14 cellular contexts compared by ENCODE assay signal in the genomic region with DNA sequence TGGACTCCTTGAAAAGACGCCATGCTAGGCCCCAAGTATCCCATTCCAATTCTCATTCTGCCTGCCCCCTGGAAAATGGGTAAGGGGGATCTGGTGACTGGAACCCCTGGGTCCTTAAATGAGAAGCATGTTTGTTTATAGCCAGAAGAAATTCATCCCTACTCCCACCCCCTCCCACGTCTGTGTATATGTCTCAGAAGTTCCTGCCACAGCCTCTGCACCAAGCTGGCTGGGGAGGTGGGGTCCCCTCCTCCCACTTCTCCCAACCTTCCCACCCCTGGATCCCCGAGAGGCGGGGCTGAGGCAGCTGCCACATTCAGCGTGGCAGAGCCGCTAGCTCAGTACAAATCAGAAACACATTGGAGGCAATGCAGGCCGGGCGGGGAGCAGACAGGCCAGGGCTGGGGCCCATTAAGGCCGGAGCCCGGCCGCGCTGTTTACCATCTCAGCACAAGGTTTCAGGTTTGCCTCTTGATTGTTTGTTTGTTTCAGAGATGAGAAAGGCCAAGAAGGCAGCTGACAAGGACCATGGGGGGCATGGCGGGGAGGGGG. TPM values are rescaled to one million over a fixed set of nuclear protein-coding genes. Genes with fewer than 3 reads are reported as not detected.
DNase-seq lines count a peak whose midpoint lies in the region; ATAC-seq and TF ChIP-seq lines count a peak whose summit lies in the region.
"Had no signal": no experiment of that assay in that cellular context is flagged by ENCODE, and none has a peak within 500 bp of the region (broad histone marks: within the 10 kb centered on the region; RNA-seq: fewer than 3 reads in every experiment).

No MANE protein-coding gene starts in this region.

- ATAC-seq in SK-N-SH treated with all-trans-retinoic acid at 6 μM for 48 hours (peak; percentile 49; the same call in 1 of the 3 replicates), sciatic nerve (peak; percentile 51), HG02642 (IDR thresholded peaks at IDR 0.05; ENCODE audit: poor library complexity, unreplicated experiment) (no peak)

- intact Hi-C loops in sciatic nerve (cut with DNase I) = no loop called here

- peak; percentile 46 for DNase-seq in GM03348 (ENCODE audit: low spot score)
- peak; percentile 42 for DNase-seq in left kidney (ENCODE audit: low read depth, low spot score)
- no peak for DNase-seq in sciatic nerve (ENCODE audit: low spot score)
- DNase-seq in inferior parietal cortex (ENCODE audit: extremely low spot score) = no peak
- DNase-seq in NCI-H2029 (lab: John Stamatoyannopoulos, UW) = no peak
- DNase-seq: CD4-positive, alpha-beta T cell; DMS53; NCI-H1092; NCI-H1694; NCI-H2107; NCI-H446; NCI-H748 treated with DMSO at 0.1 percent for 48 hours had no signal

TF ChIP-seq in SK-N-SH treated with all-trans-retinoic acid at 6 μM for 48 hours, 23 proteins besides CTCF, POLR2A, EP300 and RAD21:
- no peak for TF ChIP-seq ZNF8 (CRISPR knock-in tag; IDR thresholded peaks at IDR 0.05)

RNA-seq across cellular contexts. Expression of gene PJA1, which starts 22.5 kb away (rescaled TPM):
- total RNA-seq in sciatic nerve = 47.5 TPM

Comparison
In these comparisons a context has a peak if more than half of its experiments do, and no peak if none do; other contexts are left out.
1. DNase-seq: peak in GM03348 (single experiment) and left kidney (single experiment); none in sciatic nerve (single experiment), inferior parietal cortex (single experiment) and NCI-H2029 (single experiment).